In genomic region chr12:122850048-122850445, GRCh38 we compare ENCODE assay signal across 14 cellular contexts.
"Had no signal": no experiment of that assay in that cellular context is flagged by ENCODE, and none has a peak within 500 bp of the region (broad histone marks: within the 10 kb centered on the region; RNA-seq: fewer than 3 reads in every experiment).

No MANE protein-coding gene starts in this region.

- H3K27ac ChIP-seq: body of pancreas, uterus had no signal

- H3K36me3 ChIP-seq: uterus had no signal

- H3K27me3 Mint-ChIP-seq: activated CD8-positive, alpha-beta T cell treated with anti-CD3 and anti-CD28 coated beads for 36 hours; naive B cell had no signal

- H3K27me3 ChIP-seq: body of pancreas, heart right ventricle, uterus had no signal

- H3K36me3 Mint-ChIP-seq: activated naive CD4-positive, alpha-beta T cell treated with anti-CD3 and anti-CD28 coated beads, Interleukin-2, amount 50 U/mL, for 72 hours had no signal

- H3K4me3 Mint-ChIP-seq: activated CD8-positive, alpha-beta T cell treated with anti-CD3 and anti-CD28 coated beads for 36 hours; activated T-cell treated with anti-CD3 and anti-CD28 coated beads, Interleukin-2, amount 50 U/mL, for 4 hours had no signal

- H3K4me3 ChIP-seq: body of pancreas, heart right ventricle, uterus had no signal

- H3K9me3 Mint-ChIP-seq: activated CD8-positive, alpha-beta T cell treated with anti-CD3 and anti-CD28 coated beads for 36 hours; activated naive CD4-positive, alpha-beta T cell treated with anti-CD3 and anti-CD28 coated beads, Interleukin-2, amount 50 U/mL, for 72 hours; activated T-cell treated with anti-CD3 and anti-CD28 coated beads, Interleukin-2, amount 50 U/mL, for 4 hours; naive B cell had no signal

- H3K9me3 ChIP-seq: body of pancreas, heart right ventricle, uterus had no signal

- H3K4me1 ChIP-seq: uterus had no signal

- DNase-seq: activated CD4-positive, alpha-beta T cell treated with anti-CD3 and anti-CD28 coated beads for 48 hours; activated CD8-positive, alpha-beta T cell treated with anti-CD3 and anti-CD28 coated beads for 36 hours; activated gamma-delta T cell; activated T-cell treated with anti-CD3 and anti-CD28 coated beads, Interleukin-2, amount 50 U/mL, for 4 hours; body of pancreas; cerebellar nuclear complex; left colon; naive B cell; stimulated activated CD4-positive, alpha-beta T cell treated with anti-CD3 and anti-CD28 coated beads, Interleukin-2, amount 100 ng/mL, for 48 hours; stimulated activated naive CD4-positive, alpha-beta T cell treated with Interleukin-2 at 50 U/mL for 16 hours; T-helper 2 cell; uterus had no signal

- H3K27ac Mint-ChIP-seq: activated CD8-positive, alpha-beta T cell treated with anti-CD3 and anti-CD28 coated beads for 36 hours; activated naive CD4-positive, alpha-beta T cell treated with anti-CD3 and anti-CD28 coated beads, Interleukin-2, amount 50 U/mL, for 72 hours had no signal
